8 cellular contexts compared by ENCODE assay signal in genomic region chr15:90648137-90649070, GRCh38.
DNase-seq lines count a peak whose midpoint lies in the region; ATAC-seq and TF ChIP-seq lines count a peak whose summit lies in the region.

No MANE protein-coding gene starts in this region.

- no peaks in the 10 kb centered on the region for H3K27me3 Mint-ChIP-seq in activated naive CD8-positive, alpha-beta T cell treated with anti-CD3 and anti-CD28 coated beads, Interleukin-2, amount 10 ng/mL, durations not matched to agents 7 days and 5 days
- H3K27me3 Mint-ChIP-seq in progenitor cell of endocrine pancreas: peaks cover 3% of the 10 kb centered on the region

- peaks cover 6% of the 10 kb centered on the region for H3K36me3 Mint-ChIP-seq in activated naive CD8-positive, alpha-beta T cell treated with anti-CD3 and anti-CD28 coated beads, Interleukin-2, amount 10 ng/mL, durations not matched to agents 7 days and 5 days
- H3K36me3 Mint-ChIP-seq in progenitor cell of endocrine pancreas (ENCODE audit: insufficient read depth): peaks cover 4% of the 10 kb centered on the region

- peak overlapping the region; percentile 49 for H3K4me3 Mint-ChIP-seq in activated naive CD8-positive, alpha-beta T cell treated with anti-CD3 and anti-CD28 coated beads, Interleukin-2, amount 10 ng/mL, durations not matched to agents 7 days and 5 days
- no peak overlapping the region for H3K4me3 Mint-ChIP-seq in progenitor cell of endocrine pancreas (ENCODE audit: low read depth)

- ATAC-seq in activated naive CD8-positive, alpha-beta T cell treated with anti-CD3 and anti-CD28 coated beads, Interleukin-2, amount 10 ng/mL, durations not matched to agents 7 days and 5 days (ENCODE audit: low read depth): peak; percentile 74
- ATAC-seq in Right ventricle myocardium superior (ENCODE audit: poor library complexity) (peak; percentile 86), HG03045 (IDR thresholded peaks at IDR 0.05; ENCODE audit: unreplicated experiment) (no peak)

- TF ChIP-seq CTCF in GM20000 (IDR thresholded peaks at IDR 0.05; ENCODE audit: extremely low read depth, missing control alignments) (peak; percentile 78), progenitor cell of endocrine pancreas (IDR thresholded peaks at IDR 0.05; ENCODE audit: unreplicated experiment) (peak; percentile 97)

- H3K27ac Mint-ChIP-seq in activated naive CD8-positive, alpha-beta T cell treated with anti-CD3 and anti-CD28 coated beads, Interleukin-2, amount 10 ng/mL, durations not matched to agents 7 days and 5 days: peak overlapping the region; percentile 90
- peak overlapping the region; percentile 89 for H3K27ac Mint-ChIP-seq in progenitor cell of endocrine pancreas

- POLR2A ChIA-PET in activated naive CD8-positive, alpha-beta T cell treated with anti-CD3 and anti-CD28 coated beads, Interleukin-2, amount 10 ng/mL, durations not matched to agents 7 days and 5 days (lab: Charles Lee): interaction anchor here (0.5 to 3.4 kb wide), 11 partner anchors 12 to 284 kb away, joined by 3 to 35 read pairs (median 3); partner anchors contain the start of genes FES and HDDC3

- peak; percentile 57 for DNase-seq in COLO668 (lab: John Stamatoyannopoulos, UW; ENCODE audit: unreplicated experiment)
- peak; percentile 84 for DNase-seq in GM20000 (ENCODE audit: low spot score)
- DNase-seq in LHCN-M2 (ENCODE audit: low read depth): peak; percentile 50
- DNase-seq in SK-N-DZ (ENCODE audit: low spot score): peak; percentile 74
- peak; percentile 59 for DNase-seq in activated naive CD8-positive, alpha-beta T cell treated with anti-CD3 and anti-CD28 coated beads, Interleukin-2, amount 10 ng/mL, durations not matched to agents 7 days and 5 days
- DNase-seq in Right ventricle myocardium superior: peak; percentile 79
- peak; percentile 43 for DNase-seq in progenitor cell of endocrine pancreas (ENCODE audit: low spot score, unreplicated experiment)

- no peaks in the 10 kb centered on the region for H3K9me3 Mint-ChIP-seq in activated naive CD8-positive, alpha-beta T cell treated with anti-CD3 and anti-CD28 coated beads, Interleukin-2, amount 10 ng/mL, durations not matched to agents 7 days and 5 days
- no peaks in the 10 kb centered on the region for H3K9me3 Mint-ChIP-seq in progenitor cell of endocrine pancreas (ENCODE audit: low read depth)

- intact Hi-C loops in Right ventricle myocardium superior (cut with DNase I): loop anchor here (2.0 kb wide), 2 partner anchors 44 to 236 kb away; partner anchors contain the start of gene FES

- peaks cover 37% of the 10 kb centered on the region for H3K4me1 Mint-ChIP-seq in activated naive CD8-positive, alpha-beta T cell treated with anti-CD3 and anti-CD28 coated beads, Interleukin-2, amount 10 ng/mL, durations not matched to agents 7 days and 5 days
- H3K4me1 Mint-ChIP-seq in progenitor cell of endocrine pancreas (ENCODE audit: low read depth): peaks cover 4% of the 10 kb centered on the region
